In the genomic region with DNA sequence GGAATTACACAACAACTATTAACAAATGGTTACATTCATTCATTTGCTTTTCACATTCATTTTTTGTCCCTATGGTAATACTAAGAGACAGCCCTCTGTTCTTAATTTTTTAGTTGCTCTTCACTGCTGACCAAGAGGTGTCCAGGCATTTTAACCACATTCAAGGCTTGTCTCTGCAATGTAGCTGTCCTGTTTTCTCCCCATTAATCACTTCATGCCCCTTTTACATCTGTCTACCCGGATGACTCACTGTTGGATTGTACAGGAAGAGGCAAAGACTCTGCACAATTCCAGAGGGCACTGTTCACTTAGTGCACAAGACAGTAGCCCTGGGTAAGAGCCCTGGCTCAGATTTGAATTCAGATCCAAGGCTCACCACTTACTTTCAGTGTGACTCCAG, we compare ENCODE assay signal across 15 cellular contexts.
DNase-seq lines count a peak whose midpoint lies in the region; ATAC-seq, FAIRE-seq and TF ChIP-seq lines count a peak whose summit lies in the region.
"Had no signal": no experiment of that assay in that cellular context is flagged by ENCODE, and none has a peak within 500 bp of the region (broad histone marks: within the 10 kb centered on the region; RNA-seq: fewer than 3 reads in every experiment).

No MANE protein-coding gene starts in this region.

- H3K79me2 ChIP-seq in keratinocyte (ENCODE audit: control insufficient read depth, insufficient read depth, low read length) = no peaks in the 10 kb centered on the region

- TF ChIP-seq CTCF in HFF-Myc (IDR thresholded peaks at IDR 0.05; ENCODE audit: low read depth, low read length, missing control alignments) = no peak
- no peak for TF ChIP-seq CTCF in brain (conservative IDR thresholded peaks at IDR 0.05)
- peak in 2 of 3 experiments; percentile 26 to 32 for TF ChIP-seq CTCF in keratinocyte (optimal IDR thresholded peaks at IDR 0.05 in 1 of 3, IDR thresholded peaks at IDR 0.05 in 1 of 3, conservative IDR thresholded peaks at IDR 0.05 in 1 of 3; ENCODE audit: extremely low read depth in 1 of 3, insufficient read depth in 2 of 3, low read length in 3 of 3)

- peak; percentile 75 for FAIRE-seq in keratinocyte (lab: Jason Lieb, UNC)

- H3K4me1 Mint-ChIP-seq in brain = peaks cover 19% of the 10 kb centered on the region
- H3K4me1 Mint-ChIP-seq: CD8-positive, alpha-beta memory T cell had no signal

- dilution Hi-C loops in keratinocyte (cut with MboI; ENCODE audit: extremely low pct_ligation_motif_present, low sequenced_read_pairs) = no loop called here

- peak overlapping the region; percentile 22 for H3K4me2 ChIP-seq in keratinocyte (ENCODE audit: control insufficient read depth, extremely low read depth, insufficient read depth, low read depth, low read length)

- H3K9me1 ChIP-seq in keratinocyte (ENCODE audit: control insufficient read depth, extremely low read depth, insufficient read depth, low read length) = no peaks in the 10 kb centered on the region

- H3K9ac ChIP-seq in keratinocyte (ENCODE audit: control insufficient read depth, extremely low read depth, insufficient read depth, low read length) = no peak overlapping the region

- H3K27me3 Mint-ChIP-seq in brain = no peaks in the 10 kb centered on the region

- no peak overlapping the region for H3K4me3 ChIP-seq in HFF-Myc (replicated peaks; ENCODE audit: low read depth, low read length)
- H3K4me3 ChIP-seq in keratinocyte (ENCODE audit: control insufficient read depth in 2 of 3, extremely low read depth in 1 of 3, insufficient read depth in 2 of 3, low read depth in 1 of 3, low read length in 3 of 3) = no peak overlapping the region
- H3K4me3 ChIP-seq: SJSA1, upper lobe of left lung had no signal

- H3K9me3 ChIP-seq in keratinocyte (ENCODE audit: control insufficient read depth, low read depth, low read length) = no peaks in the 10 kb centered on the region
- H3K9me3 ChIP-seq: SJSA1, upper lobe of left lung had no signal

- no peaks in the 10 kb centered on the region for H3K27me3 ChIP-seq in keratinocyte (ENCODE audit: control insufficient read depth, extremely low read depth, insufficient read depth, low read length)
- H3K27me3 ChIP-seq: SJSA1, upper lobe of left lung had no signal

- H3K4me3 Mint-ChIP-seq in brain = peak overlapping the region in 1 of 5 experiments; percentile 39
- H3K4me3 Mint-ChIP-seq: activated T-cell treated with anti-CD3 and anti-CD28 coated beads, Interleukin-2, amount 50 U/mL, for 24 hours; CD8-positive, alpha-beta memory T cell had no signal

- H3K4me1 ChIP-seq in keratinocyte (ENCODE audit: control insufficient read depth, extremely low read depth, insufficient read depth, low read length) = peaks cover 8% of the 10 kb centered on the region
- H3K4me1 ChIP-seq: upper lobe of left lung had no signal

- no peak for ATAC-seq in HG02610 (IDR thresholded peaks at IDR 0.05; ENCODE audit: unreplicated experiment)
- no peak for ATAC-seq in GM21515 (IDR thresholded peaks at IDR 0.05; ENCODE audit: unreplicated experiment)
- no peak for ATAC-seq in GM19463 (IDR thresholded peaks at IDR 0.05; ENCODE audit: unreplicated experiment)

- H3K36me3 Mint-ChIP-seq in brain = no peaks in the 10 kb centered on the region
- H3K36me3 Mint-ChIP-seq: CD8-positive, alpha-beta memory T cell had no signal

- no peak overlapping the region for H2AFZ ChIP-seq in keratinocyte (ENCODE audit: control insufficient read depth, low read length)

- H3K9me3 Mint-ChIP-seq in brain = peaks cover 0 to 4% (median 0%) of the 10 kb centered on the region in 5 experiments
- H3K9me3 Mint-ChIP-seq: activated T-cell treated with anti-CD3 and anti-CD28 coated beads, Interleukin-2, amount 50 U/mL, for 24 hours; CD8-positive, alpha-beta memory T cell had no signal

- no peaks in the 10 kb centered on the region for H3K36me3 ChIP-seq in keratinocyte (ENCODE audit: control insufficient read depth in 2 of 2, extremely low read depth in 1 of 2, insufficient read depth in 2 of 2, low read length in 2 of 2)
- H3K36me3 ChIP-seq: SJSA1, upper lobe of left lung had no signal

- peak overlapping the region in 3 of 5 experiments; percentile 4 to 75 (median 23) for H3K27ac Mint-ChIP-seq in brain
- H3K27ac Mint-ChIP-seq: activated T-cell treated with anti-CD3 and anti-CD28 coated beads, Interleukin-2, amount 50 U/mL, for 24 hours; CD8-positive, alpha-beta memory T cell had no signal

- DNase-seq in AG08395 (ENCODE audit: low spot score) (peak; percentile 16), HFF-Myc (ENCODE audit: extremely low read depth, low read depth) (peak; percentile 41), keratinocyte (ENCODE audit: low read depth, low spot score) (peak; percentile 69), G401 (ENCODE audit: low spot score) (no peak)
- DNase-seq: activated CD4-positive, alpha-beta T cell treated with anti-CD3 and anti-CD28 coated beads for 1 hour; activated T-cell treated with anti-CD3 and anti-CD28 coated beads, Interleukin-2, amount 50 U/mL, for 24 hours; caudate nucleus; CD8-positive, alpha-beta memory T cell; NCI-H524 treated with DMSO at 0.1 percent for 48 hours; upper lobe of left lung had no signal

- H3K27ac ChIP-seq in keratinocyte (ENCODE audit: control insufficient read depth, insufficient read depth, low read length) = no peak overlapping the region
- H3K27ac ChIP-seq: SJSA1, upper lobe of left lung had no signal

- no peaks in the 10 kb centered on the region for H4K20me1 ChIP-seq in keratinocyte (ENCODE audit: control insufficient read depth, extremely low read depth, insufficient read depth, low read length)

- in situ Hi-C loops in G401 (cut with HindIII; ENCODE audit: low sequenced_read_pairs) = no loop called here

Comparison
In these comparisons a context has a peak if more than half of its experiments do, and no peak if none do; other contexts are left out.
1. CTCF ChIP-seq: peak in keratinocyte (2 of 3); none in HFF-Myc (single experiment) and brain (0 of 2).